1 cellular context compared by ENCODE assay signal in the genomic region with DNA sequence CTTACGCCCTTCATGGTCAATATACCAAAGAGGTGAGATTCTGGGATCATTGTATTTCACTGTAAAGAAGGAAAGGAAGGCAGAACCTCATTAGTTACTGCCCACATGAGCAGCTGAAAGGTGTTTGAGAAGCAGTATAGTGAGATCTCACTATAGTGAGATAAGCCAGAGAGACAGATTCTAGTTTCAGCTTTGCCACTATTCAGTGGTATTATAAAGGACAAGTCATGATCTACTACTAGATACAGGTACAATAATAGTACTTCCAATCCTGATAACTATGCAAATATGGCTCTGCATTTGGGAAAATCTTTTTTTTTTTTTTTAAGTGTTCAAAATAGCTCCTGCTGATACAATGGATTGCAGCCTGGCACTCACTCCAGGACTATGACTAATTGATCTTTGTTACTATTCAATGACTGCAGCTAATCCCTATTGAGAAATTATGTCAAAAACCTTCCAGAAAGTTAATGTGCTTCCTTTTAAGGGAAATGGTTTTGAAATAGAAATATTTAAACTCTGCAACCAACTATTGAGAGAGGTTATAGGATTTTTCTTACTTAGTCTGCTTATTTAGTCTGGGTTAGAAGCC.
TF ChIP-seq lines count a peak whose summit lies in the region.

No MANE protein-coding gene starts in this region.

TF ChIP-seq in K562, 482 proteins besides CTCF, POLR2A, EP300 and RAD21:
- no peak for TF ChIP-seq TEAD1 (CRISPR knock-in tag; IDR thresholded peaks at IDR 0.05)
- no peak for TF ChIP-seq SAFB (IDR thresholded peaks at IDR 0.05; ENCODE audit: borderline replicate concordance, low read depth, low read length)
- no peak for TF ChIP-seq PML (IDR thresholded peaks at IDR 0.05; ENCODE audit: low read length)
- no peak for TF ChIP-seq MEF2A (IDR thresholded peaks at IDR 0.05; ENCODE audit: control insufficient read depth, low read depth, low read length)
- TF ChIP-seq TFAM (CRISPR knock-in tag; conservative IDR thresholded peaks at IDR 0.05): no peak
- TF ChIP-seq, protein P1, sequence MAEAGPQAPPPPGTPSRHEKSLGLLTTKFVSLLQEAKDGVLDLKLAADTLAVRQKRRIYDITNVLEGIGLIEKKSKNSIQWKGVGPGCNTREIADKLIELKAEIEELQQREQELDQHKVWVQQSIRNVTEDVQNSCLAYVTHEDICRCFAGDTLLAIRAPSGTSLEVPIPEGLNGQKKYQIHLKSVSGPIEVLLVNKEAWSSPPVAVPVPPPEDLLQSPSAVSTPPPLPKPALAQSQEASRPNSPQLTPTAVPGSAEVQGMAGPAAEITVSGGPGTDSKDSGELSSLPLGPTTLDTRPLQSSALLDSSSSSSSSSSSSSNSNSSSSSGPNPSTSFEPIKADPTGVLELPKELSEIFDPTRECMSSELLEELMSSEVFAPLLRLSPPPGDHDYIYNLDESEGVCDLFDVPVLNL (CRISPR knock-in tag; IDR thresholded peaks at IDR 0.05; ENCODE audit: low read depth): no peak
- TF ChIP-seq ZFX (CRISPR knock-in tag; IDR thresholded peaks at IDR 0.05): no peak
- TF ChIP-seq, protein P2, sequence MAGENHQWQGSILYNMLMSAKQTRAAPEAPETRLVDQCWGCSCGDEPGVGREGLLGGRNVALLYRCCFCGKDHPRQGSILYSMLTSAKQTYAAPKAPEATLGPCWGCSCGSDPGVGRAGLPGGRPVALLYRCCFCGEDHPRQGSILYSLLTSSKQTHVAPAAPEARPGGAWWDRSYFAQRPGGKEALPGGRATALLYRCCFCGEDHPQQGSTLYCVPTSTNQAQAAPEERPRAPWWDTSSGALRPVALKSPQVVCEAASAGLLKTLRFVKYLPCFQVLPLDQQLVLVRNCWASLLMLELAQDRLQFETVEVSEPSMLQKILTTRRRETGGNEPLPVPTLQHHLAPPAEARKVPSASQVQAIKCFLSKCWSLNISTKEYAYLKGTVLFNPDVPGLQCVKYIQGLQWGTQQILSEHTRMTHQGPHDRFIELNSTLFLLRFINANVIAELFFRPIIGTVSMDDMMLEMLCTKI (IDR thresholded peaks at IDR 0.05; ENCODE audit: partially characterized antibody): no peak
- TF ChIP-seq POLR2H (tag; IDR thresholded peaks at IDR 0.05; ENCODE audit: low read depth): no peak
- TF ChIP-seq POLR3G (IDR thresholded peaks at IDR 0.05; ENCODE audit: extremely low read depth, insufficient read length, insufficient replicate concordance): no peak
- no peak for TF ChIP-seq ZNF668 (CRISPR knock-in tag; IDR thresholded peaks at IDR 0.05)
- TF ChIP-seq, protein P3, sequence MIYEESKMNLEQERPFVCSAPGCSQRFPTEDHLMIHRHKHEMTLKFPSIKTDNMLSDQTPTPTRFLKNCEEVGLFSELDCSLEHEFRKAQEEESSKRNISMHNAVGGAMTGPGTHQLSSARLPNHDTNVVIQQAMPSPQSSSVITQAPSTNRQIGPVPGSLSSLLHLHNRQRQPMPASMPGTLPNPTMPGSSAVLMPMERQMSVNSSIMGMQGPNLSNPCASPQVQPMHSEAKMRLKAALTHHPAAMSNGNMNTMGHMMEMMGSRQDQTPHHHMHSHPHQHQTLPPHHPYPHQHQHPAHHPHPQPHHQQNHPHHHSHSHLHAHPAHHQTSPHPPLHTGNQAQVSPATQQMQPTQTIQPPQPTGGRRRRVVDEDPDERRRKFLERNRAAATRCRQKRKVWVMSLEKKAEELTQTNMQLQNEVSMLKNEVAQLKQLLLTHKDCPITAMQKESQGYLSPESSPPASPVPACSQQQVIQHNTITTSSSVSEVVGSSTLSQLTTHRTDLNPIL (CRISPR knock-in tag; IDR thresholded peaks at IDR 0.05): no peak
- TF ChIP-seq IRF2 (CRISPR knock-in tag; IDR thresholded peaks at IDR 0.05): no peak
- TF ChIP-seq, protein P4, sequence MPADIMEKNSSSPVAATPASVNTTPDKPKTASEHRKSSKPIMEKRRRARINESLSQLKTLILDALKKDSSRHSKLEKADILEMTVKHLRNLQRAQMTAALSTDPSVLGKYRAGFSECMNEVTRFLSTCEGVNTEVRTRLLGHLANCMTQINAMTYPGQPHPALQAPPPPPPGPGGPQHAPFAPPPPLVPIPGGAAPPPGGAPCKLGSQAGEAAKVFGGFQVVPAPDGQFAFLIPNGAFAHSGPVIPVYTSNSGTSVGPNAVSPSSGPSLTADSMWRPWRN (IDR thresholded peaks at IDR 0.05; ENCODE audit: low read depth): no peak
- TF ChIP-seq ZNF79 (CRISPR knock-in tag; IDR thresholded peaks at IDR 0.05; ENCODE audit: low read depth): no peak
- no peak for TF ChIP-seq PURB (CRISPR knock-in tag; IDR thresholded peaks at IDR 0.05; ENCODE audit: low read depth)
TF ChIP-seq in K562: peak in this region for 0.
